In genomic region chr1:59063501-59063900, GRCh38 we compare ENCODE assay signal across 12 cellular contexts.
A peak's percentile ranks its signal among the peaks of the same experiment; 100 is the strongest.
DNase-seq lines count a peak whose midpoint lies in the region; ATAC-seq and TF ChIP-seq lines count a peak whose summit lies in the region.
"Had no signal": no experiment of that assay in that cellular context is flagged by ENCODE, and none has a peak within 500 bp of the region (broad histone marks: within the 10 kb centered on the region; RNA-seq: fewer than 3 reads in every experiment).

No MANE protein-coding gene starts in this region.

- no peaks in the 10 kb centered on the region for H3K4me1 Mint-ChIP-seq in glutamatergic neuron (ENCODE audit: low read depth, unreplicated experiment)

- H3K4me1 ChIP-seq in iPS-18a (ENCODE audit: control insufficient read depth, low read depth, low read length) (peaks cover 42% of the 10 kb centered on the region), uterus (no peaks in the 10 kb centered on the region), body of pancreas (peaks cover 36% of the 10 kb centered on the region)

- TF ChIP-seq POLR2A in uterus (IDR thresholded peaks at IDR 0.05) (no peak), body of pancreas (IDR thresholded peaks at IDR 0.05) (no peak)

- H3K9me3 Mint-ChIP-seq in glutamatergic neuron (ENCODE audit: unreplicated experiment), result peaks cover 4% of the 10 kb centered on the region

- no peaks in the 10 kb centered on the region for H3K27me3 ChIP-seq in iPS-18a (ENCODE audit: control insufficient read depth, insufficient read depth, low read length)
- no peaks in the 10 kb centered on the region for H3K27me3 ChIP-seq in uterus
- no peaks in the 10 kb centered on the region for H3K27me3 ChIP-seq in body of pancreas
- H3K27me3 ChIP-seq: left lung had no signal

- H3K4me3 ChIP-seq in iPS-18a (ENCODE audit: low read length) (peak overlapping the region; percentile 37), uterus (no peak overlapping the region), body of pancreas (no peak overlapping the region)
- H3K4me3 ChIP-seq: left lung had no signal

- H3K9ac ChIP-seq in iPS-18a (ENCODE audit: low read length), result no peak overlapping the region

- H3K9me3 ChIP-seq in iPS-18a (ENCODE audit: control insufficient read depth, low read depth, low read length) (no peaks in the 10 kb centered on the region), uterus (no peaks in the 10 kb centered on the region), body of pancreas (no peaks in the 10 kb centered on the region)
- H3K9me3 ChIP-seq: left lung had no signal

- H3K27ac Mint-ChIP-seq in glutamatergic neuron (ENCODE audit: unreplicated experiment), result no peak overlapping the region

- WGBS in body of pancreas, 2 donors, result 64 to 66% methylated on average over 3 of the region's 3 CpGs

- ATAC-seq in Right ventricle myocardium superior (ENCODE audit: poor library complexity) (peak; percentile 8), left cardiac atrium (no peak), GM18868 (IDR thresholded peaks at IDR 0.05; ENCODE audit: unreplicated experiment) (no peak), body of pancreas (no peak)

- H3K4me3 Mint-ChIP-seq in glutamatergic neuron (ENCODE audit: unreplicated experiment), result no peak overlapping the region

- H3K27ac ChIP-seq in iPS-18a (ENCODE audit: low read length) (peak overlapping the region; percentile 13), uterus (peak overlapping the region; percentile 72 to 86), body of pancreas (no peak overlapping the region)

- no peaks in the 10 kb centered on the region for H3K36me3 Mint-ChIP-seq in glutamatergic neuron (ENCODE audit: unreplicated experiment)

- H3K36me3 ChIP-seq in iPS-18a (ENCODE audit: control insufficient read depth, low read depth, low read length) (no peaks in the 10 kb centered on the region), uterus (no peaks in the 10 kb centered on the region), body of pancreas (replicated peaks in 1 of 2; ENCODE audit: insufficient read depth in 1 of 2, low read depth in 2 of 2) (no peaks in the 10 kb centered on the region)
- H3K36me3 ChIP-seq: left lung had no signal

- DNase-seq in Right ventricle myocardium superior, result no peak
- no peak for DNase-seq in left cardiac atrium
- DNase-seq in UCSD-AML1 (lab: John Stamatoyannopoulos, UW; ENCODE audit: unreplicated experiment), result peak; percentile 45
- no peak for DNase-seq in uterus
- no peak for DNase-seq in body of pancreas
- DNase-seq in glutamatergic neuron, result no peak
- DNase-seq: activated CD8-positive, alpha-beta memory T cell treated with anti-CD3 and anti-CD28 coated beads, Interleukin-2, amount 50 U/mL, for 48 hours; caudate nucleus; left lung; NCI-H526 had no signal

- intact Hi-C loops in Right ventricle myocardium superior (cut with DNase I), result no loop called here
- intact Hi-C loops in left cardiac atrium (cut with DNase I), result no loop called here
- intact Hi-C loops in uterus (cut with DNase I; ENCODE audit: low total_unique reads), result no loop called here
- intact Hi-C loops in body of pancreas (cut with DNase I), result no loop called here

- peaks cover 4% of the 10 kb centered on the region for H3K27me3 Mint-ChIP-seq in glutamatergic neuron (ENCODE audit: unreplicated experiment)

- no peak for TF ChIP-seq CTCF in uterus (IDR thresholded peaks at IDR 0.05)
- TF ChIP-seq CTCF in body of pancreas (IDR thresholded peaks at IDR 0.05), result no peak
- TF ChIP-seq CTCF in glutamatergic neuron (IDR thresholded peaks at IDR 0.05; ENCODE audit: partially characterized antibody, unreplicated experiment), result no peak

Comparison
In these comparisons a context has a peak if more than half of its experiments do, and no peak if none do; other contexts are left out.
1. H3K27ac ChIP-seq: peak in iPS-18a (single experiment) and uterus (2 of 2); none in body of pancreas (0 of 4).